Comparison of ENCODE assay signal across 23 cellular contexts in the genomic region with DNA sequence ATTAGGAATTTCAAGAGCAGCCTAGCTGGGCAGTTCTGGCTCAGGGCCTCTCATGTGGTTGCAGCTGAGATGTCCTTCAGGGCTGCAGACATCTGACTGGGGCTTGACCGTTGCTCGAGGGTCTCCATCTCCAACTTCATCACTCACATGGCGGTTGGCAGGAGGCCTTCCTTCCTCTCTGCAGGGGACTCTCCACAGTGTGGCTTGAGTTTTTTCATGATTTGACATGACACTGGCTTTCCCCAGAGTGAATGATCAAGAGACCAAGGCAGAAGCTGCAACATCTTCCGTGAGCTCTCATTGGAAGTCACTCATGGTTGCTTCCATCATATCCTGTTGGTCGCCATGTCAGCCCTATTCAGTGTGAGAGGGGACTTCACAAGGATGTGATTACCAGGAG.
"Had no signal": no experiment of that assay in that cellular context is flagged by ENCODE, and none has a peak within 500 bp of the region (broad histone marks: within the 10 kb centered on the region; RNA-seq: fewer than 3 reads in every experiment).

No MANE protein-coding gene starts in this region.

- H3K27me3 Mint-ChIP-seq: stimulated activated naive B cell treated with anti-CD40 and anti-IgM and Interleukin-4, amounts not matched to agents 10 μg/mL and 1 μg/mL and 100 μg/mL, for 72 hours had no signal

- H3K27ac Mint-ChIP-seq: activated naive CD4-positive, alpha-beta T cell treated with anti-CD3 and anti-CD28 coated beads, Interleukin-2, amount 50 U/mL, for 72 hours; endodermal cell; nephron; stimulated activated naive B cell treated with anti-CD40 and anti-IgM and Interleukin-4, amounts not matched to agents 10 μg/mL and 1 μg/mL and 100 μg/mL, for 72 hours; T-helper 2 cell treated with Interferon-gamma antibody and Interleukin-4, amounts not matched to agents 5 μg/mL and 100 μg/mL, for 36 hours had no signal

- H3K4me3 Mint-ChIP-seq: endodermal cell; nephron; stimulated activated naive B cell treated with anti-CD40 and anti-IgM and Interleukin-4, amounts not matched to agents 10 μg/mL and 1 μg/mL and 100 μg/mL, for 72 hours; T-helper 2 cell treated with Interferon-gamma antibody and Interleukin-4, amounts not matched to agents 5 μg/mL and 100 μg/mL, for 36 hours had no signal

- H3K9me3 Mint-ChIP-seq: activated naive CD4-positive, alpha-beta T cell treated with anti-CD3 and anti-CD28 coated beads, Interleukin-2, amount 50 U/mL, for 72 hours; endodermal cell; nephron; stimulated activated naive B cell treated with anti-CD40 and anti-IgM and Interleukin-4, amounts not matched to agents 10 μg/mL and 1 μg/mL and 100 μg/mL, for 72 hours; T-helper 2 cell treated with Interferon-gamma antibody and Interleukin-4, amounts not matched to agents 5 μg/mL and 100 μg/mL, for 36 hours had no signal

- ATAC-seq: activated naive CD4-positive, alpha-beta T cell treated with anti-CD3 and anti-CD28 coated beads, Interleukin-2, amount 50 U/mL, for 72 hours; esophagus mucosa; stimulated activated naive B cell treated with anti-CD40 and anti-IgM and Interleukin-4, amounts not matched to agents 10 μg/mL and 1 μg/mL and 100 μg/mL, for 72 hours; upper lobe of right lung had no signal

- DNase-seq: activated CD4-positive, alpha-beta T cell treated with anti-CD3 and anti-CD28 coated beads for 4 hours; activated CD4-positive, alpha-beta T cell treated with anti-CD3 and anti-CD28 coated beads, Interleukin-2, amount 50 U/mL, for 4 hours; activated naive CD4-positive, alpha-beta T cell; activated T-cell treated with anti-CD3 and anti-CD28 coated beads, Interleukin-2, amount 50 U/mL, for 48 hours; central memory CD4-positive, alpha-beta T cell; endodermal cell; foreskin fibroblast; hypothalamus; kidney glomerular epithelial cell; left ventricle myocardium inferior; mesendoderm; ovary; retina; sigmoid colon; small intestine; stimulated activated CD4-positive, alpha-beta T cell treated with anti-CD3 and anti-CD28 coated beads, Interleukin-4, amount 100 ng/mL, for 24 hours; stimulated activated naive B cell treated with anti-CD40 and anti-IgM and Interleukin-4, amounts not matched to agents 10 μg/mL and 1 μg/mL and 100 μg/mL, for 72 hours; T-helper 1 cell; upper lobe of right lung had no signal

- H3K4me1 Mint-ChIP-seq: endodermal cell had no signal

- H3K36me3 Mint-ChIP-seq: activated naive CD4-positive, alpha-beta T cell treated with anti-CD3 and anti-CD28 coated beads, Interleukin-2, amount 50 U/mL, for 72 hours; stimulated activated naive B cell treated with anti-CD40 and anti-IgM and Interleukin-4, amounts not matched to agents 10 μg/mL and 1 μg/mL and 100 μg/mL, for 72 hours had no signal
